21 cellular contexts compared by ENCODE assay signal in genomic region chr18:26506012-26506411, GRCh38. TPM values are rescaled to one million over a fixed set of nuclear protein-coding genes. Genes with fewer than 3 reads are reported as not detected.
A peak's percentile ranks its signal among the peaks of the same experiment; 100 is the strongest.
DNase-seq lines count a peak whose midpoint lies in the region; ATAC-seq, FAIRE-seq and TF ChIP-seq lines count a peak whose summit lies in the region.
"Had no signal": no experiment of that assay in that cellular context is flagged by ENCODE, and none has a peak within 500 bp of the region (broad histone marks: within the 10 kb centered on the region; RNA-seq: fewer than 3 reads in every experiment).

No MANE protein-coding gene starts in this region.

- BruUV-seq in HepG2 (replicated peaks; lab: Mats Ljungman, UMichigan) (no TSS peak), Panc1 (replicated peaks; lab: Mats Ljungman, UMichigan) (no TSS peak)

- no peak for TF ChIP-seq EP300 in HepG2 (IDR thresholded peaks at IDR 0.05; ENCODE audit: low read depth in 2 of 2, low read length in 2 of 2)
- TF ChIP-seq EP300 in HepG2 (CRISPR knock-in tag; IDR thresholded peaks at IDR 0.05; ENCODE audit: borderline replicate concordance), result no peak

- TF ChIP-seq RAD21 in HepG2 (CRISPR knock-in tag; IDR thresholded peaks at IDR 0.05), result no peak

- in situ Hi-C loops in HepG2 (cut with HindIII; ENCODE audit: extremely low pct_ligation_motif_present, low pct_unique_long_range_greater_than_20kb) (no loop called here), Panc1 (cut with HindIII; ENCODE audit: low pct_unique_long_range_greater_than_20kb, low sequenced_read_pairs) (no loop called here)

- no peak for TF ChIP-seq CTCF in HepG2 (CRISPR knock-in tag; IDR thresholded peaks at IDR 0.05)
- no peak for TF ChIP-seq CTCF in right lobe of liver (IDR thresholded peaks at IDR 0.05)
- no peak for TF ChIP-seq CTCF in Panc1 (IDR thresholded peaks at IDR 0.05)

- CTCF ChIA-PET in HepG2 (lab: Yijun Ruan, JAX; ENCODE audit: low intra/inter-chr PET ratio, low total read pairs) (no interaction called here), Panc1 (lab: Charles Lee) (no interaction called here)

- intact Hi-C loops in HepG2 (cut with micrococcal nuclease; ENCODE audit: unreplicated experiment), result no loop called here
- intact Hi-C loops in right lobe of liver (cut with DNase I), result no loop called here
- intact Hi-C loops in Panc1 (cut with micrococcal nuclease; ENCODE audit: unreplicated experiment), result no loop called here
- intact Hi-C loops in left colon (cut with DNase I, micrococcal nuclease), result no loop called here

- WGBS in HepG2 (ENCODE audit: low lambda C conversion rate), result 69% methylated on average over 8 of the region's 8 CpGs
- WGBS in right lobe of liver (ENCODE audit: insufficient coverage, low coverage, low lambda C conversion rate, missing lambda C conversion rate), result 92% methylated on average over 7 of the region's 8 CpGs
- 74 to 89% (median 79%) methylated on average over 8 of the region's 8 CpGs for WGBS in small intestine, 3 donors

- FAIRE-seq in HepG2 (lab: Jason Lieb, UNC) (no peak), small intestine (lab: Jason Lieb, UNC) (no peak)
- FAIRE-seq: A204.1, D721Med, GM19239 had no signal

- H3K79me2 ChIP-seq in HepG2 (ENCODE audit: insufficient read depth, low read length), result no peaks in the 10 kb centered on the region

- no peaks in the 10 kb centered on the region for H4K20me1 ChIP-seq in HepG2 (ENCODE audit: insufficient read depth, low read length)

- H3K4me2 ChIP-seq in HepG2 (ENCODE audit: low read depth, low read length), result no peak overlapping the region

- H3K4me3 ChIP-seq in HepG2 (replicated peaks in 1 of 3; ENCODE audit: insufficient read depth in 1 of 3, low read depth in 2 of 3, low read length in 3 of 3) (no peak overlapping the region), right lobe of liver (no peak overlapping the region), Panc1 (ENCODE audit: low read depth in 2 of 2, low read length in 2 of 2) (no peak overlapping the region), small intestine (ENCODE audit: low read depth in 1 of 2, low read length in 2 of 2) (no peak overlapping the region)
- H3K4me3 ChIP-seq: GM23248, HAP-1 had no signal

- H3K9me3 ChIP-seq in HepG2 (ENCODE audit: low read length) (no peaks in the 10 kb centered on the region), right lobe of liver (no peaks in the 10 kb centered on the region), Panc1 (ENCODE audit: control insufficient read depth, insufficient read depth, low read depth, low read length) (no peaks in the 10 kb centered on the region), small intestine (ENCODE audit: control insufficient read depth, low read depth) (no peaks in the 10 kb centered on the region)
- H3K9me3 ChIP-seq: BE2C, HAP-1 had no signal

- POLR2A ChIA-PET in HepG2 (lab: Yijun Ruan, JAX), result no interaction called here
- POLR2A ChIA-PET in Panc1 (lab: Charles Lee), result no interaction called here

- DNase-seq in HepG2 (ENCODE audit: low spot score), result no peak
- DNase-seq in right lobe of liver, result no peak
- DNase-seq in Panc1 (ENCODE audit: low read depth, low spot score), result no peak
- DNase-seq in left colon, result peak in 1 of 2 donors; percentile 6
- peak; percentile 13 for DNase-seq in small intestine
- DNase-seq in NCI-H1092 treated with DMSO at 0.1 percent for 48 hours (lab: John Stamatoyannopoulos, UW), result no peak
- DNase-seq in NCI-H345 treated with DMSO at 0.1 percent for 48 hours (lab: John Stamatoyannopoulos, UW; ENCODE audit: unreplicated experiment), result no peak
- DNase-seq: ACHN; BE2C; C1 segment of cervical spinal cord; CD4-positive, CD25-positive, alpha-beta regulatory T cell; CD8-positive, alpha-beta memory T cell; COR-L47; DMS79 treated with DMSO at 0.1 percent for 48 hours; GF-D8; GM23248 had no signal

- H3K36me3 ChIP-seq in HepG2 (replicated peaks in 1 of 2; ENCODE audit: control insufficient read depth in 1 of 2, insufficient read depth in 2 of 2, low read length in 2 of 2), result no peaks in the 10 kb centered on the region; a peak in 1 of 5 replicates
- H3K36me3 ChIP-seq in right lobe of liver, result no peaks in the 10 kb centered on the region
- no peaks in the 10 kb centered on the region for H3K36me3 ChIP-seq in Panc1 (ENCODE audit: control insufficient read depth, insufficient read depth, low read length)
- H3K36me3 ChIP-seq in small intestine (ENCODE audit: control insufficient read depth in 2 of 2, insufficient read depth in 2 of 2, low read length in 2 of 2), result no peaks in the 10 kb centered on the region
- H3K36me3 ChIP-seq: BE2C, HAP-1 had no signal

- ATAC-seq in HepG2, result peak; percentile 88
- no peak for ATAC-seq in right lobe of liver
- no peak for ATAC-seq in Panc1
- peak; percentile 55 for ATAC-seq in left colon
- no peak for ATAC-seq in HG02571 (IDR thresholded peaks at IDR 0.05; ENCODE audit: unreplicated experiment)

- no peak overlapping the region for H3K9ac ChIP-seq in HepG2 (ENCODE audit: insufficient read depth, low read depth, low read length)
- H3K9ac ChIP-seq: GM23248 had no signal

- H3K27ac ChIP-seq in HepG2 (ENCODE audit: extremely low read length, insufficient read depth, low read length) (no peak overlapping the region), right lobe of liver (no peak overlapping the region), Panc1 (ENCODE audit: low read length) (peak overlapping the region; percentile 21; the same call in 1 of the 2 replicates), small intestine (ENCODE audit: low read depth in 1 of 2, low read length in 1 of 2) (no peak overlapping the region)
- H3K27ac ChIP-seq: GM23248 had no signal

- H2AFZ ChIP-seq in HepG2 (ENCODE audit: low read length), result no peak overlapping the region
- H2AFZ ChIP-seq: GM23248 had no signal

- H3K4me1 ChIP-seq in HepG2 (ENCODE audit: insufficient read depth, low read length) (peaks cover 20% of the 10 kb centered on the region), right lobe of liver (no peaks in the 10 kb centered on the region), Panc1 (ENCODE audit: control insufficient read depth, insufficient read depth, low read length) (peaks cover 28% of the 10 kb centered on the region), small intestine (ENCODE audit: control insufficient read depth in 2 of 2, insufficient read depth in 1 of 2, low read depth in 1 of 2, low read length in 1 of 2) (no peaks in the 10 kb centered on the region)
- H3K4me1 ChIP-seq: BE2C, HAP-1 had no signal

- TF ChIP-seq POLR2A in HepG2 (IDR thresholded peaks at IDR 0.05; ENCODE audit: insufficient read depth in 1 of 2, low read depth in 2 of 2, low read length in 2 of 2) (no peak), right lobe of liver (IDR thresholded peaks at IDR 0.05) (no peak)

- H3K27me3 ChIP-seq in HepG2 (ENCODE audit: control insufficient read depth in 1 of 2, insufficient read depth in 2 of 2, low read length in 2 of 2), result no peaks in the 10 kb centered on the region; a peak in 1 of 5 replicates
- H3K27me3 ChIP-seq in right lobe of liver, result no peaks in the 10 kb centered on the region
- H3K27me3 ChIP-seq in Panc1 (ENCODE audit: control insufficient read depth, insufficient read depth, low read length), result no peaks in the 10 kb centered on the region
- H3K27me3 ChIP-seq in small intestine (ENCODE audit: control insufficient read depth in 2 of 2, insufficient read depth in 2 of 2, low read length in 2 of 2), result no peaks in the 10 kb centered on the region
- H3K27me3 ChIP-seq: BE2C had no signal

TF ChIP-seq in HepG2, 621 proteins besides CTCF, POLR2A, EP300 and RAD21 (continues in another document):
- TF ChIP-seq MIXL1 (CRISPR knock-in tag; IDR thresholded peaks at IDR 0.05) (peak; percentile 55; the same call in 1 of the 2 replicates), ZFP41 (CRISPR knock-in tag; IDR thresholded peaks at IDR 0.05; ENCODE audit: borderline replicate concordance) (no peak), DNMT3B (CRISPR knock-in tag; conservative IDR thresholded peaks at IDR 0.05) (no peak)

RNA-seq across cellular contexts. Expression of gene KCTD1, which starts 42.3 kb away (rescaled TPM):
- total RNA-seq in HepG2 (2016; rRNA removed; fragmentation: Illumina TruSeq; extraction: Trizol), result 4.5 and 6.8 TPM in 2 replicates
- 1.2 and 1.3 TPM in 2 replicates for total RNA-seq in HepG2 (2016; cell fraction: cytosol; rRNA removed; fragmentation: Illumina TruSeq; extraction: Trizol; ENCODE audit: low read depth)
- total RNA-seq in HepG2 (2016; cell fraction: insoluble cytoplasmic fraction; rRNA removed; fragmentation: Illumina TruSeq; extraction: Trizol), result 4.7 and 5.9 TPM in 2 replicates
- total RNA-seq in HepG2 (2016; cell fraction: membrane; rRNA removed; fragmentation: Illumina TruSeq; extraction: Trizol), result 3.6 TPM in 2 replicates
- total RNA-seq in HepG2 (2016; cell fraction: nucleus; rRNA removed; fragmentation: Illumina TruSeq; extraction: Trizol), result 5.6 and 7.3 TPM in 2 replicates
- polyA plus RNA-seq in HepG2 (2011; rRNA removed), result 2.5 and 2.7 TPM in 2 replicates
- polyA plus RNA-seq in HepG2 (2011; cell fraction: cytosol; rRNA removed), result 1.6 and 2.1 TPM in 2 replicates
- polyA plus RNA-seq in HepG2 (2011; cell fraction: nucleus; rRNA removed), result 5.0 and 6.6 TPM in 2 replicates
- polyA plus RNA-seq in HepG2 (2012), result 3.6 and 4.4 TPM in 2 replicates
- polyA plus RNA-seq in HepG2 (2016; cell fraction: cytosol; fragmentation: Illumina TruSeq; extraction: Trizol; ENCODE audit: low read depth), result 0.93 and 1.1 TPM in 2 replicates
- 4.7 and 7.0 TPM in 2 replicates for polyA plus RNA-seq in HepG2 (2016; cell fraction: insoluble cytoplasmic fraction; fragmentation: Illumina TruSeq; extraction: Trizol; ENCODE audit: low read depth)
- 2.7 and 2.9 TPM in 2 replicates for polyA plus RNA-seq in HepG2 (2016; cell fraction: membrane; fragmentation: Illumina TruSeq; extraction: Trizol; ENCODE audit: low read depth)
- 5.4 and 5.7 TPM in 2 replicates for polyA plus RNA-seq in HepG2 (2016; cell fraction: nucleus; fragmentation: Illumina TruSeq; extraction: Trizol; ENCODE audit: insufficient read depth, low read depth)
- 10.7 and 12.3 TPM in 2 replicates for polyA minus RNA-seq in HepG2 (2011; rRNA and poly(A)+ RNA removed; ENCODE audit: low replicate concordance)
- polyA minus RNA-seq in HepG2 (2011; cell fraction: cytosol; rRNA and poly(A)+ RNA removed), result 3.1 and 4.3 TPM in 2 replicates
- polyA minus RNA-seq in HepG2 (2011; cell fraction: nucleus; rRNA and poly(A)+ RNA removed), result 16.1 and 17.7 TPM in 2 replicates
- total RNA-seq in right lobe of liver, result 1 to 10 TPM; 2.9 to 6.8 (median 4.8) TPM
- 34.4 TPM for total RNA-seq in Panc1 (2021; ENCODE audit: unreplicated experiment)
- 32.9 TPM for polyA plus RNA-seq in Panc1 (2012; ENCODE audit: insufficient read length)
- 10 to 100 TPM; 12.3 to 15.6 TPM for total RNA-seq in left colon
- 1 to 10 TPM; 1.8 to 4.2 (median 2.2) TPM for polyA plus RNA-seq in small intestine

Comparison
In these comparisons a context has a peak if more than half of its experiments do, and no peak if none do; other contexts are left out.
1. ATAC-seq: peak in HepG2 (single experiment) and left colon (single experiment); none in right lobe of liver (0 of 4), Panc1 (single experiment) and HG02571 (single experiment).